1 cellular context compared by ENCODE assay signal in the genomic region with DNA sequence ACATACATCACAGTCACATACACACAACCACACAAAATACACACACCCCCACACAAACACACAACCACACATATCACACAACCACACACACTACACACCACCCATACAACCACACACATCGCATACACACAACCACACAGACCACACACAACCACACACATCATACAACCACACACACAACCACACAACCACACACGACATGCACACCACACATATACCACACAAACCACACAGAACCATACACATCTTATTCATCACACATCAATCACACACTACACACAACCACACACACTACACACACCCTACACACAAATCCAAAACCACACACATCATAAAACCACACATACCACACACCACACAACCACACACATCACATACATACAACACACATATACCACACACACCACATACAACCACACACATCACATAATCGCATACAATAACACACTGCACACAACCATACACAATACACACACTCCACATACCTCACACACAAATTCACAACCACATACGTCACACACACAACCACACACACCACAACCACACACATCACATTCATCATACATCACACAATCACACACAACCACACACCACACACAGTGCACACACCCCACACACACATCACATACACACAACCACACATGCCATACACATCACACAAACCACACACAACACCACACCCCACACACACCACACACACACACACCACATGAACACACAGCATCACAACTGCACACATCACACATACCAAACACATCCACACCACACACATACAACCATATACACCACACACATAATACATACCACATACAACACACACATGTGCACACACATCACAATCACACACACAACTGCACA.
TF ChIP-seq lines count a peak whose summit lies in the region.

No MANE protein-coding gene starts in this region.

TF ChIP-seq in K562, 482 proteins besides CTCF, POLR2A, EP300 and RAD21 (continued from another document and continues in another):
- TF ChIP-seq, protein P1, sequence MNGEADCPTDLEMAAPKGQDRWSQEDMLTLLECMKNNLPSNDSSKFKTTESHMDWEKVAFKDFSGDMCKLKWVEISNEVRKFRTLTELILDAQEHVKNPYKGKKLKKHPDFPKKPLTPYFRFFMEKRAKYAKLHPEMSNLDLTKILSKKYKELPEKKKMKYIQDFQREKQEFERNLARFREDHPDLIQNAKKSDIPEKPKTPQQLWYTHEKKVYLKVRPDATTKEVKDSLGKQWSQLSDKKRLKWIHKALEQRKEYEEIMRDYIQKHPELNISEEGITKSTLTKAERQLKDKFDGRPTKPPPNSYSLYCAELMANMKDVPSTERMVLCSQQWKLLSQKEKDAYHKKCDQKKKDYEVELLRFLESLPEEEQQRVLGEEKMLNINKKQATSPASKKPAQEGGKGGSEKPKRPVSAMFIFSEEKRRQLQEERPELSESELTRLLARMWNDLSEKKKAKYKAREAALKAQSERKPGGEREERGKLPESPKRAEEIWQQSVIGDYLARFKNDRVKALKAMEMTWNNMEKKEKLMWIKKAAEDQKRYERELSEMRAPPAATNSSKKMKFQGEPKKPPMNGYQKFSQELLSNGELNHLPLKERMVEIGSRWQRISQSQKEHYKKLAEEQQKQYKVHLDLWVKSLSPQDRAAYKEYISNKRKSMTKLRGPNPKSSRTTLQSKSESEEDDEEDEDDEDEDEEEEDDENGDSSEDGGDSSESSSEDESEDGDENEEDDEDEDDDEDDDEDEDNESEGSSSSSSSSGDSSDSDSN (IDR thresholded peaks at IDR 0.05; ENCODE audit: borderline replicate concordance in 1 of 2, low read depth in 2 of 2, low read length in 2 of 2), result no peak
- TF ChIP-seq, protein P2, sequence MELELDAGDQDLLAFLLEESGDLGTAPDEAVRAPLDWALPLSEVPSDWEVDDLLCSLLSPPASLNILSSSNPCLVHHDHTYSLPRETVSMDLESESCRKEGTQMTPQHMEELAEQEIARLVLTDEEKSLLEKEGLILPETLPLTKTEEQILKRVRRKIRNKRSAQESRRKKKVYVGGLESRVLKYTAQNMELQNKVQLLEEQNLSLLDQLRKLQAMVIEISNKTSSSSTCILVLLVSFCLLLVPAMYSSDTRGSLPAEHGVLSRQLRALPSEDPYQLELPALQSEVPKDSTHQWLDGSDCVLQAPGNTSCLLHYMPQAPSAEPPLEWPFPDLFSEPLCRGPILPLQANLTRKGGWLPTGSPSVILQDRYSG (tag; conservative IDR thresholded peaks at IDR 0.05; ENCODE audit: low read depth), result no peak
- TF ChIP-seq ETV1 (tag; conservative IDR thresholded peaks at IDR 0.05; ENCODE audit: low read depth) (no peak), RBM34 (IDR thresholded peaks at IDR 0.05; ENCODE audit: borderline replicate concordance, insufficient read depth, low read length) (no peak), SAFB (IDR thresholded peaks at IDR 0.05; ENCODE audit: borderline replicate concordance, low read depth, low read length) (no peak), LARP7 (IDR thresholded peaks at IDR 0.05) (peak; percentile 98), KLF16 (IDR thresholded peaks at IDR 0.05) (no peak), ZNF384 (IDR thresholded peaks at IDR 0.05; ENCODE audit: low read depth, low read length) (no peak), BRF1 (IDR thresholded peaks at IDR 0.05; ENCODE audit: borderline replicate concordance, extremely low read depth, insufficient read length) (no peak), SMARCA5 (IDR thresholded peaks at IDR 0.05) (peak; percentile 82; the same call in 1 of the 2 replicates), XRCC5 (IDR thresholded peaks at IDR 0.05; ENCODE audit: low read depth, low read length) (no peak; the same call in 1 of the 2 replicates), TCFL5 (CRISPR knock-in tag; conservative IDR thresholded peaks at IDR 0.05) (no peak), NR2C2 (CRISPR knock-in tag; IDR thresholded peaks at IDR 0.05) (no peak; the same call in 1 of the 2 replicates), NR2C2 (tag; IDR thresholded peaks at IDR 0.05) (no peak), CREBBP (IDR thresholded peaks at IDR 0.05; ENCODE audit: low read depth, low read length) (peak; percentile 81), RUNX1 (IDR thresholded peaks at IDR 0.05; ENCODE audit: low read depth) (no peak), RBBP5 (IDR thresholded peaks at IDR 0.05; ENCODE audit: borderline replicate concordance, insufficient read depth, low read length, poor library complexity, severe bottlenecking) (no peak), MCM2 (IDR thresholded peaks at IDR 0.05; ENCODE audit: low read depth) (no peak), ZNF766 (CRISPR knock-in tag; conservative IDR thresholded peaks at IDR 0.05) (no peak), KLF1 (tag; IDR thresholded peaks at IDR 0.05) (no peak), ZNF444 (CRISPR knock-in tag; IDR thresholded peaks at IDR 0.05) (no peak), FUS (optimal IDR thresholded peaks at IDR 0.05; ENCODE audit: low read depth, low read length) (no peak), XRCC3 (IDR thresholded peaks at IDR 0.05) (no peak), ZBTB17 (CRISPR knock-in tag; IDR thresholded peaks at IDR 0.05) (no peak), MCM5 (IDR thresholded peaks at IDR 0.05; ENCODE audit: low read depth) (no peak), ZNF644 (tag; IDR thresholded peaks at IDR 0.05; ENCODE audit: low read depth) (no peak), YY1 (IDR thresholded peaks at IDR 0.05; ENCODE audit: borderline replicate concordance in 1 of 3, control insufficient read depth in 1 of 3, extremely low read depth in 1 of 3, insufficient read depth in 3 of 3, insufficient read length in 1 of 3, insufficient replicate concordance in 2 of 3, low read depth in 1 of 3, low read length in 2 of 3) (no peak), TAF9B (IDR thresholded peaks at IDR 0.05; ENCODE audit: partially characterized antibody) (no peak), ZNF316 (IDR thresholded peaks at IDR 0.05) (peak; percentile 22; the same call in 1 of the 2 replicates), EGR1 (conservative IDR thresholded peaks at IDR 0.05) (no peak; the same call in 1 of the 2 replicates), SMARCB1 (IDR thresholded peaks at IDR 0.05; ENCODE audit: insufficient read length, low read depth) (no peak), ZNF431 (CRISPR knock-in tag; IDR thresholded peaks at IDR 0.05) (no peak), ARID1B (IDR thresholded peaks at IDR 0.05) (peak; percentile 14; the same call in 1 of the 2 replicates), STAT5A (IDR thresholded peaks at IDR 0.05; ENCODE audit: borderline replicate concordance, low read length) (no peak), ETV6 (IDR thresholded peaks at IDR 0.05; ENCODE audit: borderline replicate concordance in 1 of 2, low read depth in 2 of 2, low read length in 1 of 2) (no peak), ETV6 (CRISPR knock-in tag; IDR thresholded peaks at IDR 0.05; ENCODE audit: borderline replicate concordance) (no peak), MAFG (tag; conservative IDR thresholded peaks at IDR 0.05) (no peak), FOSL1 (tag; conservative IDR thresholded peaks at IDR 0.05) (no peak), ZNF551 (CRISPR knock-in tag; IDR thresholded peaks at IDR 0.05) (no peak), ZNF165 (CRISPR knock-in tag; IDR thresholded peaks at IDR 0.05; ENCODE audit: borderline replicate concordance) (no peak), FOXJ3 (CRISPR knock-in tag; IDR thresholded peaks at IDR 0.05) (no peak), TRIM28 (IDR thresholded peaks at IDR 0.05) (no peak), FOXA1 (IDR thresholded peaks at IDR 0.05; ENCODE audit: borderline replicate concordance) (no peak), ATF7 (IDR thresholded peaks at IDR 0.05) (no peak), RBM25 (IDR thresholded peaks at IDR 0.05; ENCODE audit: low read depth, low read length, severe bottlenecking) (no peak), ETV5 (CRISPR knock-in tag; IDR thresholded peaks at IDR 0.05; ENCODE audit: low read depth) (0 out of 2 replicates have a peak, but pooled peaks have one; percentile 29), EHMT2 (IDR thresholded peaks at IDR 0.05) (peak; percentile 54), DNMT1 (IDR thresholded peaks at IDR 0.05) (no peak; the same call in 1 of the 2 replicates), TARDBP (IDR thresholded peaks at IDR 0.05) (no peak)
- TF ChIP-seq, protein P3, sequence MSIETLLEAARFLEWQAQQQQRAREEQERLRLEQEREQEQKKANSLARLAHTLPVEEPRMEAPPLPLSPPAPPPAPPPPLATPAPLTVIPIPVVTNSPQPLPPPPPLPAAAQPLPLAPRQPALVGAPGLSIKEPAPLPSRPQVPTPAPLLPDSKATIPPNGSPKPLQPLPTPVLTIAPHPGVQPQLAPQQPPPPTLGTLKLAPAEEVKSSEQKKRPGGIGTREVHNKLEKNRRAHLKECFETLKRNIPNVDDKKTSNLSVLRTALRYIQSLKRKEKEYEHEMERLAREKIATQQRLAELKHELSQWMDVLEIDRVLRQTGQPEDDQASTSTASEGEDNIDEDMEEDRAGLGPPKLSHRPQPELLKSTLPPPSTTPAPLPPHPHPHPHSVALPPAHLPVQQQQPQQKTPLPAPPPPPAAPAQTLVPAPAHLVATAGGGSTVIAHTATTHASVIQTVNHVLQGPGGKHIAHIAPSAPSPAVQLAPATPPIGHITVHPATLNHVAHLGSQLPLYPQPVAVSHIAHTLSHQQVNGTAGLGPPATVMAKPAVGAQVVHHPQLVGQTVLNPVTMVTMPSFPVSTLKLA (conservative IDR thresholded peaks at IDR 0.05), result no peak
- TF ChIP-seq, protein P4, sequence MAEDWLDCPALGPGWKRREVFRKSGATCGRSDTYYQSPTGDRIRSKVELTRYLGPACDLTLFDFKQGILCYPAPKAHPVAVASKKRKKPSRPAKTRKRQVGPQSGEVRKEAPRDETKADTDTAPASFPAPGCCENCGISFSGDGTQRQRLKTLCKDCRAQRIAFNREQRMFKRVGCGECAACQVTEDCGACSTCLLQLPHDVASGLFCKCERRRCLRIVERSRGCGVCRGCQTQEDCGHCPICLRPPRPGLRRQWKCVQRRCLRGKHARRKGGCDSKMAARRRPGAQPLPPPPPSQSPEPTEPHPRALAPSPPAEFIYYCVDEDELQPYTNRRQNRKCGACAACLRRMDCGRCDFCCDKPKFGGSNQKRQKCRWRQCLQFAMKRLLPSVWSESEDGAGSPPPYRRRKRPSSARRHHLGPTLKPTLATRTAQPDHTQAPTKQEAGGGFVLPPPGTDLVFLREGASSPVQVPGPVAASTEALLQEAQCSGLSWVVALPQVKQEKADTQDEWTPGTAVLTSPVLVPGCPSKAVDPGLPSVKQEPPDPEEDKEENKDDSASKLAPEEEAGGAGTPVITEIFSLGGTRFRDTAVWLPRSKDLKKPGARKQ (CRISPR knock-in tag; IDR thresholded peaks at IDR 0.05), result no peak
- TF ChIP-seq, protein P5, sequence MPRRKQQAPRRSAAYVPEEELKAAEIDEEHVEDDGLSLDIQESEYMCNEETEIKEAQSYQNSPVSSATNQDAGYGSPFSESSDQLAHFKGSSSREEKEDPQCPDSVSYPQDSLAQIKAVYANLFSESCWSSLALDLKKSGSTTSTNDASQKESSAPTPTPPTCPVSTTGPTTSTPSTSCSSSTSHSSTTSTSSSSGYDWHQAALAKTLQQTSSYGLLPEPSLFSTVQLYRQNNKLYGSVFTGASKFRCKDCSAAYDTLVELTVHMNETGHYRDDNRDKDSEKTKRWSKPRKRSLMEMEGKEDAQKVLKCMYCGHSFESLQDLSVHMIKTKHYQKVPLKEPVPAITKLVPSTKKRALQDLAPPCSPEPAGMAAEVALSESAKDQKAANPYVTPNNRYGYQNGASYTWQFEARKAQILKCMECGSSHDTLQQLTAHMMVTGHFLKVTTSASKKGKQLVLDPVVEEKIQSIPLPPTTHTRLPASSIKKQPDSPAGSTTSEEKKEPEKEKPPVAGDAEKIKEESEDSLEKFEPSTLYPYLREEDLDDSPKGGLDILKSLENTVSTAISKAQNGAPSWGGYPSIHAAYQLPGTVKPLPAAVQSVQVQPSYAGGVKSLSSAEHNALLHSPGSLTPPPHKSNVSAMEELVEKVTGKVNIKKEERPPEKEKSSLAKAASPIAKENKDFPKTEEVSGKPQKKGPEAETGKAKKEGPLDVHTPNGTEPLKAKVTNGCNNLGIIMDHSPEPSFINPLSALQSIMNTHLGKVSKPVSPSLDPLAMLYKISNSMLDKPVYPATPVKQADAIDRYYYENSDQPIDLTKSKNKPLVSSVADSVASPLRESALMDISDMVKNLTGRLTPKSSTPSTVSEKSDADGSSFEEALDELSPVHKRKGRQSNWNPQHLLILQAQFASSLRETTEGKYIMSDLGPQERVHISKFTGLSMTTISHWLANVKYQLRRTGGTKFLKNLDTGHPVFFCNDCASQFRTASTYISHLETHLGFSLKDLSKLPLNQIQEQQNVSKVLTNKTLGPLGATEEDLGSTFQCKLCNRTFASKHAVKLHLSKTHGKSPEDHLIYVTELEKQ (CRISPR knock-in tag; IDR thresholded peaks at IDR 0.05), result no peak
- TF ChIP-seq, protein P6, sequence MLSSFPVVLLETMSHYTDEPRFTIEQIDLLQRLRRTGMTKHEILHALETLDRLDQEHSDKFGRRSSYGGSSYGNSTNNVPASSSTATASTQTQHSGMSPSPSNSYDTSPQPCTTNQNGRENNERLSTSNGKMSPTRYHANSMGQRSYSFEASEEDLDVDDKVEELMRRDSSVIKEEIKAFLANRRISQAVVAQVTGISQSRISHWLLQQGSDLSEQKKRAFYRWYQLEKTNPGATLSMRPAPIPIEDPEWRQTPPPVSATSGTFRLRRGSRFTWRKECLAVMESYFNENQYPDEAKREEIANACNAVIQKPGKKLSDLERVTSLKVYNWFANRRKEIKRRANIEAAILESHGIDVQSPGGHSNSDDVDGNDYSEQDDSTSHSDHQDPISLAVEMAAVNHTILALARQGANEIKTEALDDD (IDR thresholded peaks at IDR 0.05), result no peak
- TF ChIP-seq, protein P7, sequence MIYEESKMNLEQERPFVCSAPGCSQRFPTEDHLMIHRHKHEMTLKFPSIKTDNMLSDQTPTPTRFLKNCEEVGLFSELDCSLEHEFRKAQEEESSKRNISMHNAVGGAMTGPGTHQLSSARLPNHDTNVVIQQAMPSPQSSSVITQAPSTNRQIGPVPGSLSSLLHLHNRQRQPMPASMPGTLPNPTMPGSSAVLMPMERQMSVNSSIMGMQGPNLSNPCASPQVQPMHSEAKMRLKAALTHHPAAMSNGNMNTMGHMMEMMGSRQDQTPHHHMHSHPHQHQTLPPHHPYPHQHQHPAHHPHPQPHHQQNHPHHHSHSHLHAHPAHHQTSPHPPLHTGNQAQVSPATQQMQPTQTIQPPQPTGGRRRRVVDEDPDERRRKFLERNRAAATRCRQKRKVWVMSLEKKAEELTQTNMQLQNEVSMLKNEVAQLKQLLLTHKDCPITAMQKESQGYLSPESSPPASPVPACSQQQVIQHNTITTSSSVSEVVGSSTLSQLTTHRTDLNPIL (CRISPR knock-in tag; IDR thresholded peaks at IDR 0.05), result no peak
- TF ChIP-seq, protein P8, sequence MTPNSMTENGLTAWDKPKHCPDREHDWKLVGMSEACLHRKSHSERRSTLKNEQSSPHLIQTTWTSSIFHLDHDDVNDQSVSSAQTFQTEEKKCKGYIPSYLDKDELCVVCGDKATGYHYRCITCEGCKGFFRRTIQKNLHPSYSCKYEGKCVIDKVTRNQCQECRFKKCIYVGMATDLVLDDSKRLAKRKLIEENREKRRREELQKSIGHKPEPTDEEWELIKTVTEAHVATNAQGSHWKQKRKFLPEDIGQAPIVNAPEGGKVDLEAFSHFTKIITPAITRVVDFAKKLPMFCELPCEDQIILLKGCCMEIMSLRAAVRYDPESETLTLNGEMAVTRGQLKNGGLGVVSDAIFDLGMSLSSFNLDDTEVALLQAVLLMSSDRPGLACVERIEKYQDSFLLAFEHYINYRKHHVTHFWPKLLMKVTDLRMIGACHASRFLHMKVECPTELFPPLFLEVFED (CRISPR knock-in tag; conservative IDR thresholded peaks at IDR 0.05), result peak; percentile 95
- TF ChIP-seq, protein P9, sequence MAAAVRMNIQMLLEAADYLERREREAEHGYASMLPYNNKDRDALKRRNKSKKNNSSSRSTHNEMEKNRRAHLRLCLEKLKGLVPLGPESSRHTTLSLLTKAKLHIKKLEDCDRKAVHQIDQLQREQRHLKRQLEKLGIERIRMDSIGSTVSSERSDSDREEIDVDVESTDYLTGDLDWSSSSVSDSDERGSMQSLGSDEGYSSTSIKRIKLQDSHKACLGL (CRISPR knock-in tag; IDR thresholded peaks at IDR 0.05; ENCODE audit: borderline replicate concordance, poor library complexity, severe bottlenecking), result no peak
